13 cellular contexts compared by ENCODE assay signal in genomic region chr1:15491010-15491409, GRCh38. TPM values are rescaled to one million over a fixed set of nuclear protein-coding genes. Genes with fewer than 3 reads are reported as not detected.
A peak's percentile ranks its signal among the peaks of the same experiment; 100 is the strongest.
DNase-seq lines count a peak whose midpoint lies in the region; ATAC-seq and TF ChIP-seq lines count a peak whose summit lies in the region.
"Not testable (repeated sequence)": the region's sequence is repeated elsewhere in the genome, so short reads cannot be mapped to it uniquely, and the experiment has no call there.
"Had no signal": no experiment of that assay in that cellular context is flagged by ENCODE, and none has a peak within 500 bp of the region (broad histone marks: within the 10 kb centered on the region; RNA-seq: fewer than 3 reads in every experiment).

No MANE protein-coding gene starts in this region.

- H3K79me2 ChIP-seq in osteoblast (ENCODE audit: insufficient read depth, low read length) = not testable (repeated sequence)

- H3K4me1 ChIP-seq in foreskin keratinocyte; osteoblast (ENCODE audit: insufficient read depth, low read length): not testable (repeated sequence)

- CTCF ChIA-PET in AG04449 (lab: Yijun Ruan, JAX) = interaction anchor here (1.2 to 1.5 kb wide), 2 partner anchors 9 to 167 kb away, joined by 3 to 4 read pairs; no protein-coding TSS in a partner anchor
- CTCF ChIA-PET in activated CD4-positive, alpha-beta T cell treated with anti-CD3 and anti-CD28 coated beads, Interleukin-2, amount 10 ng/mL, durations not matched to agents 7 days and 5 days (lab: Charles Lee) = interaction anchor here (1.2 kb wide), 1 partner anchor 9 kb away, joined by 3 read pairs; no protein-coding TSS in a partner anchor

- in situ Hi-C loops in brain microvascular endothelial cell (cut with HindIII; ENCODE audit: low pct_ligation_motif_present, low sequenced_read_pairs) = not testable (repeated sequence)

- H3K9me3 Mint-ChIP-seq in activated CD4-positive, alpha-beta T cell treated with anti-CD3 and anti-CD28 coated beads, Interleukin-2, amount 10 ng/mL, durations not matched to agents 7 days and 5 days; activated naive CD4-positive, alpha-beta T cell treated with anti-CD3 and anti-CD28 coated beads, Interleukin-2, amount 50 U/mL, for 72 hours: not testable (repeated sequence)

- H3K4me3 Mint-ChIP-seq in activated CD4-positive, alpha-beta T cell treated with anti-CD3 and anti-CD28 coated beads, Interleukin-2, amount 10 ng/mL, durations not matched to agents 7 days and 5 days = not testable (repeated sequence)

- H3K27me3 ChIP-seq in brain microvascular endothelial cell (replicated peaks); foreskin keratinocyte; osteoblast (ENCODE audit: insufficient read depth, low read length): not testable (repeated sequence)

- DNase-seq in AG04449 (ENCODE audit: low read depth, low spot score) = peak; percentile 4
- DNase-seq in HK-2 (ENCODE audit: unreplicated experiment) = peak; percentile 10
- peak; percentile 16 for DNase-seq in NCI-H226
- DNase-seq in activated CD4-positive, alpha-beta T cell treated with anti-CD3 and anti-CD28 coated beads, Interleukin-2, amount 10 ng/mL, durations not matched to agents 7 days and 5 days = peak; percentile 12
- not testable (repeated sequence) for DNase-seq in activated naive CD4-positive, alpha-beta T cell treated with anti-CD3 and anti-CD28 coated beads, Interleukin-2, amount 50 U/mL, for 72 hours (ENCODE audit: low spot score in 2 of 2); foreskin keratinocyte
- DNase-seq in brain microvascular endothelial cell = peak; percentile 36
- DNase-seq in osteoblast (ENCODE audit: insufficient read length, low spot score, missing footprints) = peak; percentile 69

- not testable (repeated sequence) for H3K27ac Mint-ChIP-seq in activated CD4-positive, alpha-beta T cell treated with anti-CD3 and anti-CD28 coated beads, Interleukin-2, amount 10 ng/mL, durations not matched to agents 7 days and 5 days; activated naive CD4-positive, alpha-beta T cell treated with anti-CD3 and anti-CD28 coated beads, Interleukin-2, amount 50 U/mL, for 72 hours

- TF ChIP-seq CTCF in AG04449 (IDR thresholded peaks at IDR 0.05; ENCODE audit: insufficient read depth, low read length, missing control alignments); brain microvascular endothelial cell (IDR thresholded peaks at IDR 0.05; ENCODE audit: low read depth, low read length, missing control alignments); foreskin keratinocyte (conservative IDR thresholded peaks at IDR 0.05); osteoblast (IDR thresholded peaks at IDR 0.05; ENCODE audit: extremely low read depth, low read depth, low read length): not testable (repeated sequence)

- not testable (repeated sequence) for H4K20me1 ChIP-seq in osteoblast (ENCODE audit: insufficient read depth, low read length)

- POLR2A ChIA-PET in AG04449 (lab: Yijun Ruan, JAX); activated CD4-positive, alpha-beta T cell treated with anti-CD3 and anti-CD28 coated beads, Interleukin-2, amount 10 ng/mL, durations not matched to agents 7 days and 5 days (lab: Charles Lee): not testable (repeated sequence)

- H3K27ac ChIP-seq in brain microvascular endothelial cell; foreskin keratinocyte; osteoblast (ENCODE audit: low read depth, low read length): not testable (repeated sequence)

- peak; percentile 72 to 73 for ATAC-seq in activated naive CD4-positive, alpha-beta T cell treated with anti-CD3 and anti-CD28 coated beads, Interleukin-2, amount 50 U/mL, for 72 hours
- ATAC-seq in foreskin keratinocyte = peak; percentile 25

- not testable (repeated sequence) for H3K36me3 Mint-ChIP-seq in activated CD4-positive, alpha-beta T cell treated with anti-CD3 and anti-CD28 coated beads, Interleukin-2, amount 10 ng/mL, durations not matched to agents 7 days and 5 days (ENCODE audit: low read depth)
- peaks cover 0 to 13% of the 10 kb centered on the region in 2 donors for H3K36me3 Mint-ChIP-seq in activated naive CD4-positive, alpha-beta T cell treated with anti-CD3 and anti-CD28 coated beads, Interleukin-2, amount 50 U/mL, for 72 hours

- not testable (repeated sequence) for H3K9me3 ChIP-seq in osteoblast (ENCODE audit: low read depth, low read length)

- H3K4me2 ChIP-seq in osteoblast (ENCODE audit: insufficient read depth, low read length) = not testable (repeated sequence)

- H3K27me3 Mint-ChIP-seq in activated CD4-positive, alpha-beta T cell treated with anti-CD3 and anti-CD28 coated beads, Interleukin-2, amount 10 ng/mL, durations not matched to agents 7 days and 5 days = not testable (repeated sequence)

- H3K4me1 Mint-ChIP-seq in activated CD4-positive, alpha-beta T cell treated with anti-CD3 and anti-CD28 coated beads, Interleukin-2, amount 10 ng/mL, durations not matched to agents 7 days and 5 days = peaks cover 14% of the 10 kb centered on the region

- not testable (repeated sequence) for H3K4me3 ChIP-seq in AG04449 (ENCODE audit: low read depth, low read length); brain microvascular endothelial cell (ENCODE audit: low read depth, low read length); osteoblast (ENCODE audit: insufficient read depth, low read length)

- H3K36me3 ChIP-seq in brain microvascular endothelial cell (replicated peaks); osteoblast (ENCODE audit: insufficient read depth, low read length): not testable (repeated sequence)

- H2AFZ ChIP-seq in osteoblast (ENCODE audit: low read length) = not testable (repeated sequence)

RNA-seq across cellular contexts. Expression of gene CELA2B, which starts 15.1 kb away (rescaled TPM):
- not detected for total RNA-seq in activated CD4-positive, alpha-beta T cell treated with anti-CD3 and anti-CD28 coated beads, Interleukin-2, amount 10 ng/mL, durations not matched to agents 7 days and 5 days
- not detected for total RNA-seq in activated naive CD4-positive, alpha-beta T cell treated with anti-CD3 and anti-CD28 coated beads, Interleukin-2, amount 50 U/mL, for 72 hours
- total RNA-seq in foreskin keratinocyte = not detected in 2 replicates
- not detected in 2 replicates for polyA plus RNA-seq in foreskin keratinocyte
- total RNA-seq in osteoblast = 0.36 TPM in 1 of 2 replicates, not detected in the other
- total RNA-seq: HT-29, NCI-H460, OCI-LY7, Right ventricle myocardium superior had no signal
- polyA plus RNA-seq: AG04450 had no signal

RNA-seq across cellular contexts. Expression of gene CASP9, which starts 33.0 kb away (rescaled TPM):
- 10 to 100 TPM; 11.3 to 13.4 TPM for total RNA-seq in activated CD4-positive, alpha-beta T cell treated with anti-CD3 and anti-CD28 coated beads, Interleukin-2, amount 10 ng/mL, durations not matched to agents 7 days and 5 days
- total RNA-seq in activated naive CD4-positive, alpha-beta T cell treated with anti-CD3 and anti-CD28 coated beads, Interleukin-2, amount 50 U/mL, for 72 hours = 10 to 100 TPM; 12.0 to 16.9 TPM
- 2.4 and 3.9 TPM in 2 replicates for total RNA-seq in foreskin keratinocyte
- 3.0 and 3.7 TPM in 2 replicates for polyA plus RNA-seq in foreskin keratinocyte
- total RNA-seq in osteoblast = 10.0 and 10.9 TPM in 2 replicates

RNA-seq across cellular contexts. Expression of gene CELA2A, which starts 34.5 kb away (rescaled TPM):
- not detected for total RNA-seq in activated CD4-positive, alpha-beta T cell treated with anti-CD3 and anti-CD28 coated beads, Interleukin-2, amount 10 ng/mL, durations not matched to agents 7 days and 5 days
- not detected for total RNA-seq in activated naive CD4-positive, alpha-beta T cell treated with anti-CD3 and anti-CD28 coated beads, Interleukin-2, amount 50 U/mL, for 72 hours
- not detected in 2 replicates for total RNA-seq in foreskin keratinocyte
- polyA plus RNA-seq in foreskin keratinocyte = not detected in 2 replicates
- not detected in 2 replicates for total RNA-seq in osteoblast
- total RNA-seq: HT-29, NCI-H460, OCI-LY7, Right ventricle myocardium superior had no signal
- polyA plus RNA-seq: AG04450 had no signal

RNA-seq across cellular contexts. Expression of gene DNAJC16, which starts 35.6 kb away (rescaled TPM):
- total RNA-seq in activated CD4-positive, alpha-beta T cell treated with anti-CD3 and anti-CD28 coated beads, Interleukin-2, amount 10 ng/mL, durations not matched to agents 7 days and 5 days = 10 to 100 TPM; 18.8 to 19.6 TPM
- total RNA-seq in activated naive CD4-positive, alpha-beta T cell treated with anti-CD3 and anti-CD28 coated beads, Interleukin-2, amount 50 U/mL, for 72 hours = 10 to 100 TPM in 1 of 2 donors, 1 to 10 TPM in 1; 4.6 to 10.9 TPM
- 10.8 and 13.2 TPM in 2 replicates for total RNA-seq in foreskin keratinocyte
- 2.6 and 2.8 TPM in 2 replicates for polyA plus RNA-seq in foreskin keratinocyte
- 19.2 and 22.4 TPM in 2 replicates for total RNA-seq in osteoblast

RNA-seq across cellular contexts. Expression of gene CTRC, which starts 52.8 kb away (rescaled TPM):
- under 1 TPM; 0.08 to 0.30 TPM for total RNA-seq in activated CD4-positive, alpha-beta T cell treated with anti-CD3 and anti-CD28 coated beads, Interleukin-2, amount 10 ng/mL, durations not matched to agents 7 days and 5 days
- total RNA-seq in activated naive CD4-positive, alpha-beta T cell treated with anti-CD3 and anti-CD28 coated beads, Interleukin-2, amount 50 U/mL, for 72 hours = not detected
- not detected in 2 replicates for total RNA-seq in foreskin keratinocyte
- not detected in 2 replicates for polyA plus RNA-seq in foreskin keratinocyte
- total RNA-seq in osteoblast = not detected in 2 replicates
- total RNA-seq: HT-29, NCI-H460, OCI-LY7, Right ventricle myocardium superior had no signal
- polyA plus RNA-seq: AG04450 had no signal
